Comparison of ENCODE assay signal across 6 cellular contexts in genomic region chr6:26459023-26459810, GRCh38. TPM values are rescaled to one million over a fixed set of nuclear protein-coding genes. Genes with fewer than 3 reads are reported as not detected.
DNase-seq lines count a peak whose midpoint lies in the region; ATAC-seq, FAIRE-seq and TF ChIP-seq lines count a peak whose summit lies in the region.

No MANE protein-coding gene starts in this region.

- H3K36me3 ChIP-seq in left ventricle myocardium inferior (peaks cover 52% of the 10 kb centered on the region), gastroesophageal sphincter (peaks cover 1 to 50% of the 10 kb centered on the region in 2 donors)

- FAIRE-seq in urothelium cell line (lab: Jason Lieb, UNC) = no peak

- TF ChIP-seq CTCF in left ventricle myocardium inferior (IDR thresholded peaks at IDR 0.05; ENCODE audit: borderline replicate concordance) (no peak), foreskin fibroblast (IDR thresholded peaks at IDR 0.05; ENCODE audit: low read depth, low read length) (no peak), gastroesophageal sphincter (IDR thresholded peaks at IDR 0.05) (no peak)

- WGBS in gastroesophageal sphincter (ENCODE audit: low coverage in 1 of 2), 2 donors = 46 to 79% methylated on average over 9 to 14 of the region's 16 CpGs

- no peaks in the 10 kb centered on the region for H3K27me3 ChIP-seq in left ventricle myocardium inferior (ENCODE audit: low read depth)
- no peaks in the 10 kb centered on the region for H3K27me3 ChIP-seq in gastroesophageal sphincter

- no peak for TF ChIP-seq EP300 in gastroesophageal sphincter (IDR thresholded peaks at IDR 0.05)

- TF ChIP-seq POLR2A in gastroesophageal sphincter (IDR thresholded peaks at IDR 0.05) = no peak

- H3K4me3 ChIP-seq in left ventricle myocardium inferior (peak overlapping the region; percentile 93), foreskin fibroblast (ENCODE audit: low read depth in 1 of 2, low read length in 2 of 2) (peak overlapping the region; percentile 72 to 95), gastroesophageal sphincter (peak overlapping the region in 1 of 2 donors; percentile 86)

- H3K4me1 ChIP-seq in left ventricle myocardium inferior (peaks cover 55% of the 10 kb centered on the region), gastroesophageal sphincter (peaks cover 9 to 68% (median 27%) of the 10 kb centered on the region in 3 donors)

- intact Hi-C loops in left ventricle myocardium inferior (cut with micrococcal nuclease) (no loop called here), Right ventricle myocardium superior (cut with DNase I) (no loop called here)

- no peak for DNase-seq in left ventricle myocardium inferior
- no peak for DNase-seq in Right ventricle myocardium superior
- DNase-seq in foreskin fibroblast = no peak
- DNase-seq in urothelium cell line (ENCODE audit: low spot score) = peak; percentile 9
- DNase-seq in NCI-H146 (lab: John Stamatoyannopoulos, UW) = no peak

- H3K9me3 ChIP-seq in left ventricle myocardium inferior (replicated peaks) (no peaks in the 10 kb centered on the region), gastroesophageal sphincter (no peaks in the 10 kb centered on the region)

- H3K27ac ChIP-seq in left ventricle myocardium inferior (replicated peaks) (no peak overlapping the region), gastroesophageal sphincter (no peak overlapping the region)

- no peak for ATAC-seq in Right ventricle myocardium superior (ENCODE audit: poor library complexity)
- no peak for ATAC-seq in gastroesophageal sphincter

RNA-seq across cellular contexts. Expression of gene BTN2A1, which starts 1.5 kb away (rescaled TPM):
- 16.0 TPM for total RNA-seq in left ventricle myocardium inferior
- 12.5 TPM for total RNA-seq in Right ventricle myocardium superior
- total RNA-seq in gastroesophageal sphincter = 10 to 100 TPM; 14.7 to 23.9 (median 18.2) TPM

RNA-seq across cellular contexts. Expression of gene BTN3A3, which starts 18.9 kb away (rescaled TPM):
- 8.3 TPM for total RNA-seq in left ventricle myocardium inferior
- 9.1 TPM for total RNA-seq in Right ventricle myocardium superior
- total RNA-seq in gastroesophageal sphincter = 10 to 100 TPM in 2 of 4 donors, 1 to 10 TPM in 2; 5.0 to 13.4 (median 8.2) TPM

RNA-seq across cellular contexts. Expression of gene BTN1A1, which starts 40.9 kb away (rescaled TPM):
- total RNA-seq in left ventricle myocardium inferior = not detected
- not detected for total RNA-seq in Right ventricle myocardium superior
- total RNA-seq in gastroesophageal sphincter = not detected

RNA-seq across cellular contexts. Expression of gene BTN3A1, which starts 57.1 kb away (rescaled TPM):
- 9.7 TPM for total RNA-seq in left ventricle myocardium inferior
- total RNA-seq in Right ventricle myocardium superior = 9.0 TPM
- 10 to 100 TPM in 1 of 4 donors, 1 to 10 TPM in 3; 7.5 to 14.3 (median 8.2) TPM for total RNA-seq in gastroesophageal sphincter
